Comparison of ENCODE assay signal across 20 cellular contexts in the genomic region with DNA sequence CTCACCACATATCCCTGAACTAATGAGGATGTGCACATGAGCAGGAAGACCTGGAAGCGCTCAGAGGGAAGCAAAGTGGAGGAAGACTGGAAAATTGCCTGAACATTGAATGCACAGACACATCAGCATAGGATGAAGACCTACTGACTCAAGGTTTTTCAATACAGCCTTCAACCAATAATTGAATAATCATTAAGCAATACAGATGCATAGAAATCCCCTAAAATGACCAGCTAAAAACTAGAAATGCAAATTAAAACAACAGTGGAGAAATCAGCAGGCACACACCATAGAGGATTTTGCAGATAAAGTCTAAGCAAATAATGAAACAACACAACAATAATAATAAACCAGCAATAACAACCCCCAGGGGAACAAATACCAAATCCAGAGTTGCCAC.
DNase-seq lines count a peak whose midpoint lies in the region; ATAC-seq lines count a peak whose summit lies in the region.
"Had no signal": no experiment of that assay in that cellular context is flagged by ENCODE, and none has a peak within 500 bp of the region (broad histone marks: within the 10 kb centered on the region; RNA-seq: fewer than 3 reads in every experiment).

No MANE protein-coding gene starts in this region.

- H3K27me3 ChIP-seq in mesendoderm (ENCODE audit: insufficient read depth, low read length, poor library complexity) = no peaks in the 10 kb centered on the region

- H3K36me3 ChIP-seq in mesendoderm (ENCODE audit: control insufficient read depth, insufficient read depth, low read length) = no peaks in the 10 kb centered on the region
- H3K36me3 ChIP-seq: HAP-1 had no signal

- no peak overlapping the region for H3K4me3 ChIP-seq in mesendoderm (ENCODE audit: low read length)
- H3K4me3 ChIP-seq: A549, GM23248, HAP-1 had no signal

- no peak overlapping the region for H2AK5ac ChIP-seq in mesendoderm (ENCODE audit: low read length)

- H3K56ac ChIP-seq in mesendoderm (ENCODE audit: low read length) = no peak overlapping the region

- no peak overlapping the region for H2BK5ac ChIP-seq in mesendoderm (ENCODE audit: low read length)

- no peaks in the 10 kb centered on the region for H3K4me1 ChIP-seq in mesendoderm (ENCODE audit: control insufficient read depth, low read depth, low read length)
- H3K4me1 ChIP-seq: A549, Caco-2, HAP-1 had no signal

- H4K8ac ChIP-seq in mesendoderm (ENCODE audit: low read depth, low read length) = peak overlapping the region; percentile 56

- no peaks in the 10 kb centered on the region for H3K79me1 ChIP-seq in mesendoderm (ENCODE audit: low read length)

- DNase-seq in mesendoderm (no peak), medulla oblongata (ENCODE audit: extremely low spot score) (no peak)
- no peak for DNase-seq in stimulated activated CD4-positive, alpha-beta T cell treated with anti-CD3 and anti-CD28 coated beads, Interleukin-4, amount 100 ng/mL, for 4 hours
- DNase-seq: AML-193; Caco-2; CD4-positive, alpha-beta T cell; DMS153; DMS79; GDM1; GM23248; Kasumi-1; KG1 had no signal

- no peak overlapping the region for H3K18ac ChIP-seq in mesendoderm (ENCODE audit: low read length)

- WGBS in mesendoderm (ENCODE audit: extremely low coverage, insufficient coverage, low lambda C conversion rate) = no CpG with 5 or more reads among the region's 1 CpG

- no peak overlapping the region for H3K4ac ChIP-seq in mesendoderm (ENCODE audit: low read depth, low read length)

- H4K5ac ChIP-seq in mesendoderm (ENCODE audit: low read length) = no peak overlapping the region

- ATAC-seq in GM18861 (IDR thresholded peaks at IDR 0.05; ENCODE audit: unreplicated experiment) = peak; percentile 78
- ATAC-seq in GM19463 (IDR thresholded peaks at IDR 0.05; ENCODE audit: unreplicated experiment) = peak; percentile 80
- peak; percentile 68 for ATAC-seq in HG03457 (IDR thresholded peaks at IDR 0.05; ENCODE audit: unreplicated experiment)
- no peak for ATAC-seq in GM21360 (IDR thresholded peaks at IDR 0.05; ENCODE audit: unreplicated experiment)
- ATAC-seq: A549 had no signal

- H3K79me2 ChIP-seq in mesendoderm (ENCODE audit: control insufficient read depth, insufficient read depth, low read length) = no peaks in the 10 kb centered on the region

- no peak overlapping the region for H3K23ac ChIP-seq in mesendoderm (ENCODE audit: low read length)

- no peak overlapping the region for H2BK120ac ChIP-seq in mesendoderm (ENCODE audit: low read depth, low read length)

- H3K9ac ChIP-seq in mesendoderm (ENCODE audit: low read length) = no peak overlapping the region
- H3K9ac ChIP-seq: GM23248 had no signal

- H3K27ac ChIP-seq in mesendoderm (ENCODE audit: low read depth, low read length) = no peak overlapping the region
- H3K27ac ChIP-seq: 22Rv1, A549, C4-2B, GM23248 had no signal

- H2BK15ac ChIP-seq in mesendoderm (replicated peaks; ENCODE audit: low read depth) = no peak overlapping the region

- no peak overlapping the region for H3K4me2 ChIP-seq in mesendoderm (ENCODE audit: low read length)
- H3K4me2 ChIP-seq: A549 had no signal
